ENCODE assay signal across 13 cellular contexts in genomic region chr14:92421756-92422155, GRCh38.
"Had no signal": no experiment of that assay in that cellular context is flagged by ENCODE, and none has a peak within 500 bp of the region (broad histone marks: within the 10 kb centered on the region; RNA-seq: fewer than 3 reads in every experiment).

No MANE protein-coding gene starts in this region.

- H3K27ac ChIP-seq: foreskin keratinocyte had no signal

- DNase-seq: activated CD4-positive, alpha-beta T cell treated with anti-CD3 and anti-CD28 coated beads, Interleukin-2, amount 10 ng/mL, durations not matched to agents 24 days and 14 days; activated CD8-positive, alpha-beta memory T cell treated with anti-CD3 and anti-CD28 coated beads, Interleukin-2, amount 50 U/mL, for 48 hours; activated gamma-delta T cell treated with Interleukin-2 at 50 U/mL for 16 hours; activated naive CD8-positive, alpha-beta T cell treated with anti-CD3 and anti-CD28 coated beads for 36 hours; foreskin keratinocyte; head of caudate nucleus; immature natural killer cell; mesendoderm; stimulated activated CD4-positive, alpha-beta T cell treated with anti-CD3 and anti-CD28 coated beads, Interleukin-4, amount 100 ng/mL, for 24 hours; stimulated activated CD8-positive, alpha-beta memory T cell treated with anti-CD3 and anti-CD28 coated beads, Interleukin-4, amount 100 ng/mL, for 48 hours; stimulated activated naive CD8-positive, alpha-beta T cell treated with anti-CD3 and anti-CD28 coated beads, Interleukin-15, Interleukin-2, amounts not matched to agents 100 U/mL and 50 U/mL, for 24 hours; T-helper 2 cell; trophoblast cell had no signal

- H3K4me1 ChIP-seq: foreskin keratinocyte had no signal
